Comparison of ENCODE assay signal across 8 cellular contexts in the genomic region with DNA sequence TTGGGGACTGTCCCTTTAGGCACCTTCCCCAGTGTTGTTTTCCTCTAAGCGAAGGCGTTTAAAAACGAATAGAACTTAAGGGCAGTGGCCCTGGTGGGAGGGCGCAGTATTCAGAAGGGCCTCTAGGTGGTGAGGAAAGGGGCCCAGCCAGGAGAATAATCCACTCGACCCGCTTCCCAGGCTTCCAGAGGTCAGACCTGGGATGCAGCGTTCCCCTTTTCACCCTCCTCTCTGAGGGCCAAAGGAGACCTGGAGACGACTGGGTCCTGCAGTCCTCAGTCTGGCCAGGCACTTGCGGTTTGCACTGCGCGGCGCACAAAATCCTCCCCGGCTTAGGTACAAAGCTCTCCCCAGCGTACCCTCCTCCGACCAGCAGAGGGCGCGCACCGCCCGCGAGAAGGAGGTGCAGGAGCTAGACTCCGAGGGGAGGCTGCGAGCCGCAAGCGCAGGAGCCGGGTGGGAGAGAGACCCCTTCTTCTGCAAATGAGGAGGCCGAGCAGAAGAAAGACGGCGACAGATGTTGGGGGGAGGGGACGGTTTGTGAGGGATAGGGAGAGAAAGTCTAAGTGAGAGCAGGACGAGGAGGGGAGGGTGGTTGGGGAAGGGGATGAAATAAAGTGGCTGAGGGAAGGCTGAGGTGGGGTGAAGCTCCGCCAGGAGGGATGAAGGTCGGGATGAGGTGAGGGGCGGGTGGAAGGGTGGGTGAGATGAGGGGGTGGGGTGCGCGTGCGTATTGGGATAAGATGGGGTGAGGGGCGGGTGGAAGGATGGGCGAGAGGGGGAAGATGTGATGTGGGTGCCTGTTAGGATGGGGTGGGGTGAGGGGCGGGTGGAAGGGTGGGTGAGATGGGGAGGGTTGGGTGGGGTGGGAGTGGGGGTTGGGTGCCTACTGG. TPM values are rescaled to one million over a fixed set of nuclear protein-coding genes. Genes with fewer than 3 reads are reported as not detected.
A peak's percentile ranks its signal among the peaks of the same experiment; 100 is the strongest.
DNase-seq lines count a peak whose midpoint lies in the region; ATAC-seq and TF ChIP-seq lines count a peak whose summit lies in the region.

No MANE protein-coding gene starts in this region.

- peaks cover 28% of the 10 kb centered on the region for H3K4me1 Mint-ChIP-seq in Calu3 (ENCODE audit: low read depth, unreplicated experiment)
- H3K4me1 Mint-ChIP-seq in endothelial cell (ENCODE audit: unreplicated experiment): peaks cover 13% of the 10 kb centered on the region

- H3K9me3 Mint-ChIP-seq in Calu3 (ENCODE audit: low read depth, unreplicated experiment) (no peaks in the 10 kb centered on the region), endothelial cell (ENCODE audit: unreplicated experiment) (no peaks in the 10 kb centered on the region)

- ATAC-seq in GM21367 (IDR thresholded peaks at IDR 0.05; ENCODE audit: unreplicated experiment): peak; percentile 91

- TF ChIP-seq CTCF in Calu3 (IDR thresholded peaks at IDR 0.05; ENCODE audit: unreplicated experiment) (peak; percentile 93), endothelial cell (IDR thresholded peaks at IDR 0.05; ENCODE audit: unreplicated experiment) (peak; percentile 95)

- peaks cover 9% of the 10 kb centered on the region for H3K36me3 Mint-ChIP-seq in Calu3 (ENCODE audit: insufficient read depth, unreplicated experiment)
- no peaks in the 10 kb centered on the region for H3K36me3 Mint-ChIP-seq in endothelial cell (ENCODE audit: low read depth, unreplicated experiment)

- CTCF ChIA-PET in Calu3 (lab: Charles Lee): interaction anchor here (0.6 to 1.3 kb wide), 27 partner anchors 12 to 564 kb away, joined by 3 to 18 read pairs (median 4); a partner anchor contains a TSS

- H3K27ac Mint-ChIP-seq in Calu3 (ENCODE audit: unreplicated experiment) (no peak overlapping the region), endothelial cell (ENCODE audit: unreplicated experiment) (no peak overlapping the region)

- intact Hi-C loops in Calu3 (cut with micrococcal nuclease; ENCODE audit: unreplicated experiment): loop anchor here (5.0 to 10.0 kb wide), 2 partner anchors 103 to 125 kb away; a partner anchor contains a TSS

- H3K27me3 Mint-ChIP-seq in Calu3 (ENCODE audit: unreplicated experiment) (peaks cover 91% of the 10 kb centered on the region), endothelial cell (ENCODE audit: unreplicated experiment) (peaks cover 44% of the 10 kb centered on the region)

- H3K4me3 Mint-ChIP-seq in Calu3 (ENCODE audit: low read depth, unreplicated experiment): peak overlapping the region; percentile 51
- H3K4me3 Mint-ChIP-seq in endothelial cell (ENCODE audit: unreplicated experiment): no peak overlapping the region

- BruUV-seq in Calu3 (replicated peaks; lab: Mats Ljungman, UMichigan): no TSS peak

- DNase-seq in Calu3 (peak; percentile 92), HUDEP-2 (lab: John Stamatoyannopoulos, UW; ENCODE audit: unreplicated experiment in 76 of 76) (peak in 69 of 76 experiments; percentile 4 to 83 (median 63)), NOMO-1 treated with dmso at 0.1 percent for 144 hours (lab: John Stamatoyannopoulos, UW; ENCODE audit: unreplicated experiment) (peak; percentile 66), endothelial cell (ENCODE audit: low spot score) (peak; percentile 93), mucosa of gallbladder (ENCODE audit: low spot score) (peak; percentile 74)
- peak; percentile 69 for DNase-seq in activated CD8-positive, alpha-beta memory T cell treated with anti-CD3 and anti-CD28 coated beads, Interleukin-2, amount 50 U/mL, for 24 hours (ENCODE audit: extremely low read depth)
- peak; percentile 92 for DNase-seq in stimulated activated CD8-positive, alpha-beta memory T cell treated with anti-CD3 and anti-CD28 coated beads, Interleukin-4, amount 100 ng/mL, for 48 hours

RNA-seq across cellular contexts. Expression of a gene that starts 4.9 kb away (rescaled TPM):
- total RNA-seq in Calu3 (2022) (not detected in 2 replicates), endothelial cell (ENCODE audit: unreplicated experiment) (0.56 TPM), mucosa of gallbladder (not detected)

RNA-seq across cellular contexts. Expression of a gene that starts 13.1 kb away (rescaled TPM):
- total RNA-seq in Calu3 (2022) (not detected in 2 replicates), endothelial cell (ENCODE audit: unreplicated experiment) (not detected), mucosa of gallbladder (not detected)

RNA-seq across cellular contexts. Expression of a gene that starts 20.6 kb away (rescaled TPM):
- total RNA-seq in Calu3 (2022) (0.59 and 0.86 TPM in 2 replicates), endothelial cell (ENCODE audit: unreplicated experiment) (0.13 TPM), mucosa of gallbladder (0.14 TPM)

Comparison
In these comparisons a context has a peak if more than half of its experiments do, and no peak if none do; other contexts are left out.
1. Peak in every context shown above with its lines: DNase-seq and ATAC-seq.